Comparison of ENCODE assay signal across 1 cellular context in the genomic region with DNA sequence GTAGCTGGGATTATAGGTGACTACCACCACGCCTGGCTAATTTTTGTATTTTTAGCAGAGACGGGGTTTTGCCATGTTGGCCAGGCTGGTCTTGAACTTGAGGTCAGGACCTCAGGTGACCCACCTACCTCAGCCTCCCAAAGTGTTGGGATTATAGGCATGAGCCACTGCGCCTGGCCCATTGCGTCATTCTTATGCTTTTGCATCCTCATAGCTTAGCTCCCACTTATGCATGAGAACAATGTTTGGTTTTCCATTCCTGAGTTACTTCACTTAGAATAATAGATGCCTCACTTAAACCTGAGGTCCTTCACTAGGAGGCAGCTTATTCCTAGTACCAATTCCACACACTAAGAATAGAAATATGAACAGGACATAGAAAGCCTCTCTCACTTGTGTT. TPM values are rescaled to one million over a fixed set of nuclear protein-coding genes. Genes with fewer than 3 reads are reported as not detected.
"Had no signal": no experiment of that assay in that cellular context is flagged by ENCODE, and none has a peak within 500 bp of the region (broad histone marks: within the 10 kb centered on the region; RNA-seq: fewer than 3 reads in every experiment).

No MANE protein-coding gene starts in this region.

RNA-seq across cellular contexts. Expression of a gene that starts 11.9 kb away (rescaled TPM):
- total RNA-seq: GM12878 had no signal
- polyA plus RNA-seq: GM12878 had no signal
